15 cellular contexts compared by ENCODE assay signal in genomic region chr7:2258661-2259365, GRCh38. TPM values are rescaled to one million over a fixed set of nuclear protein-coding genes. Genes with fewer than 3 reads are reported as not detected.
DNase-seq lines count a peak whose midpoint lies in the region; ATAC-seq lines count a peak whose summit lies in the region.
"Had no signal": no experiment of that assay in that cellular context is flagged by ENCODE, and none has a peak within 500 bp of the region (broad histone marks: within the 10 kb centered on the region; RNA-seq: fewer than 3 reads in every experiment).

No MANE protein-coding gene starts in this region.

- no peak for DNase-seq in activated naive CD4-positive, alpha-beta T cell (lab: John Stamatoyannopoulos, UW)
- no peak for DNase-seq in SIG-M5 (lab: John Stamatoyannopoulos, UW)
- DNase-seq: activated effector memory CD4-positive, alpha-beta T cell treated with anti-CD3 and anti-CD28 coated beads, Interleukin-2, amount 50 U/mL, for 16 hours; CD4-positive, CD25-positive, alpha-beta regulatory T cell; left ventricle myocardium superior; NCI-H1436; transverse colon had no signal

- ATAC-seq in GM18498 (IDR thresholded peaks at IDR 0.05; ENCODE audit: unreplicated experiment) = peak; percentile 68
- peak; percentile 73 for ATAC-seq in GM21390 (IDR thresholded peaks at IDR 0.05; ENCODE audit: unreplicated experiment)
- ATAC-seq in HG03108 (IDR thresholded peaks at IDR 0.05; ENCODE audit: unreplicated experiment) = peak; percentile 68
- peak; percentile 27 for ATAC-seq in esophagus mucosa
- ATAC-seq in GM19397 (IDR thresholded peaks at IDR 0.05; ENCODE audit: unreplicated experiment) = no peak
- ATAC-seq in HG03139 (IDR thresholded peaks at IDR 0.05; ENCODE audit: unreplicated experiment) = no peak
- ATAC-seq: gastroesophageal sphincter, left ventricle myocardium superior, Panc1 had no signal

RNA-seq across cellular contexts. Expression of gene NUDT1, which starts 16.8 kb away (rescaled TPM):
- 37.5 TPM for total RNA-seq in esophagus mucosa

RNA-seq across cellular contexts. Expression of gene MRM2, which starts 16.8 kb away (rescaled TPM):
- 17.3 TPM for total RNA-seq in esophagus mucosa

RNA-seq across cellular contexts. Expression of gene MAD1L1, which starts 26.1 kb away (rescaled TPM):
- 23.7 TPM for total RNA-seq in esophagus mucosa

RNA-seq across cellular contexts. Expression of gene SNX8, which starts 55.4 kb away (rescaled TPM):
- 21.7 TPM for total RNA-seq in esophagus mucosa

Comparison
In these comparisons a context has a peak if more than half of its experiments do, and no peak if none do; other contexts are left out.
1. ATAC-seq: peak in GM18498 (single experiment), GM21390 (single experiment), HG03108 (single experiment) and esophagus mucosa (single experiment); none in GM19397 (single experiment) and HG03139 (single experiment).